ENCODE assay signal across 15 cellular contexts in genomic region chr18:31243740-31244512, GRCh38.
DNase-seq lines count a peak whose midpoint lies in the region; ATAC-seq, FAIRE-seq and TF ChIP-seq lines count a peak whose summit lies in the region.
"Had no signal": no experiment of that assay in that cellular context is flagged by ENCODE, and none has a peak within 500 bp of the region (broad histone marks: within the 10 kb centered on the region; RNA-seq: fewer than 3 reads in every experiment).

No MANE protein-coding gene starts in this region.

- FAIRE-seq in HepG2 (lab: Jason Lieb, UNC) (peak; percentile 98), small intestine (lab: Jason Lieb, UNC) (no peak)
- FAIRE-seq: GM19239 had no signal

- POLR2A ChIA-PET in HepG2 (lab: Yijun Ruan, JAX): interaction anchor here (0.7 to 5.2 kb wide), 18 partner anchors 8 to 268 kb away, joined by 3 to 50 read pairs (median 4); partner anchors contain the start of gene DSC2

- WGBS in HUES64: 81% methylated on average over 11 of the region's 11 CpGs
- under 1% methylated on average over 7 of the region's 11 CpGs for WGBS in HepG2 (ENCODE audit: low lambda C conversion rate)
- 17 to 50% (median 30%) methylated on average over 11 of the region's 11 CpGs for WGBS in small intestine, 3 donors

- H3K9ac ChIP-seq in HUES64 (ENCODE audit: low read depth, low read length): peak overlapping the region; percentile 37; the same call in 1 of the 2 replicates
- peak overlapping the region; percentile 88 for H3K9ac ChIP-seq in HepG2 (ENCODE audit: insufficient read depth, low read depth, low read length)
- H3K9ac ChIP-seq: BLaER1 had no signal

- BruUV-seq in HepG2 (replicated peaks; lab: Mats Ljungman, UMichigan): TSS peak; percentile 95

- CTCF ChIA-PET in HepG2 (lab: Yijun Ruan, JAX; ENCODE audit: low intra/inter-chr PET ratio, low total read pairs): no interaction called here

- H3K36me3 Mint-ChIP-seq in endothelial cell (ENCODE audit: low read depth, unreplicated experiment) (no peaks in the 10 kb centered on the region), immature natural killer cell (no peaks in the 10 kb centered on the region)
- H3K36me3 Mint-ChIP-seq in activated T-cell treated with anti-CD3 and anti-CD28 coated beads, Interleukin-2, amount 50 U/mL, for 72 hours (ENCODE audit: insufficient read depth in 2 of 2): no peaks in the 10 kb centered on the region

- H3K27ac ChIP-seq in HUES64 (ENCODE audit: low read depth, low read length) (peak overlapping the region; percentile 56), HepG2 (ENCODE audit: extremely low read length, insufficient read depth, low read length) (peak overlapping the region; percentile 94), small intestine (ENCODE audit: low read depth in 1 of 2, low read length in 1 of 2) (peak overlapping the region; percentile 51 to 77)
- H3K27ac ChIP-seq: BLaER1 had no signal

- TF ChIP-seq EP300 in HepG2 (IDR thresholded peaks at IDR 0.05; ENCODE audit: low read depth in 2 of 2, low read length in 2 of 2) (peak in 1 of 2 experiments; percentile 86; a peak in 2 of 4 replicates), HepG2 (CRISPR knock-in tag; IDR thresholded peaks at IDR 0.05; ENCODE audit: borderline replicate concordance) (peak; percentile 62; the same call in 1 of the 2 replicates)

- intact Hi-C loops in HepG2 (cut with micrococcal nuclease; ENCODE audit: unreplicated experiment): loop anchor here (1.0 to 5.0 kb wide), 6 partner anchors 35 to 272 kb away; no protein-coding TSS in a partner anchor

- peaks cover 45% of the 10 kb centered on the region for H3K4me1 Mint-ChIP-seq in endothelial cell (ENCODE audit: unreplicated experiment)
- no peaks in the 10 kb centered on the region for H3K4me1 Mint-ChIP-seq in immature natural killer cell
- H3K4me1 Mint-ChIP-seq in activated T-cell treated with anti-CD3 and anti-CD28 coated beads, Interleukin-2, amount 50 U/mL, for 72 hours (ENCODE audit: low read depth): no peaks in the 10 kb centered on the region

- in situ Hi-C loops in HepG2 (cut with HindIII; ENCODE audit: extremely low pct_ligation_motif_present, low pct_unique_long_range_greater_than_20kb): loop anchor here (5.0 kb wide), 1 partner anchor 142 kb away; the partner anchor contains the start of gene DSC2

- DNase-seq in endothelial cell (ENCODE audit: low spot score) (peak; percentile 34), HepG2 (ENCODE audit: low spot score) (peak; percentile 97), small intestine (peak; percentile 73), immature natural killer cell (no peak), ureter (ENCODE audit: low spot score) (no peak)
- no peak for DNase-seq in activated T-cell treated with anti-CD3 and anti-CD28 coated beads, Interleukin-2, amount 50 U/mL, for 72 hours
- DNase-seq: DND-41, hypothalamus, NCI-H187 treated with DMSO at 0.1 percent for 48 hours, NCI-H524 had no signal

- TF ChIP-seq POLR2A in HepG2 (IDR thresholded peaks at IDR 0.05; ENCODE audit: insufficient read depth in 1 of 2, low read depth in 2 of 2, low read length in 2 of 2): peak; percentile 60 to 84

- H3K36me3 ChIP-seq in HUES64 (ENCODE audit: insufficient read depth, low read length): no peaks in the 10 kb centered on the region
- H3K36me3 ChIP-seq in HepG2 (replicated peaks in 1 of 2; ENCODE audit: control insufficient read depth in 1 of 2, insufficient read depth in 2 of 2, low read length in 2 of 2): no peaks in the 10 kb centered on the region
- H3K36me3 ChIP-seq in small intestine (ENCODE audit: control insufficient read depth in 2 of 2, insufficient read depth in 2 of 2, low read length in 2 of 2): no peaks in the 10 kb centered on the region
- H3K36me3 ChIP-seq: BLaER1 had no signal

- no peak overlapping the region for H3K4me3 ChIP-seq in HUES64 (ENCODE audit: low read length)
- H3K4me3 ChIP-seq in HepG2 (replicated peaks in 1 of 3; ENCODE audit: insufficient read depth in 1 of 3, low read depth in 2 of 3, low read length in 3 of 3): peak overlapping the region; percentile 37 to 66 (median 49)
- peak overlapping the region in 1 of 2 donors; percentile 5 for H3K4me3 ChIP-seq in small intestine (ENCODE audit: low read depth in 1 of 2, low read length in 2 of 2)
- H3K4me3 ChIP-seq: BLaER1 had no signal

- no peak overlapping the region for H2AFZ ChIP-seq in HepG2 (ENCODE audit: low read length)

- peak overlapping the region; percentile 22 for H3K4me3 Mint-ChIP-seq in endothelial cell (ENCODE audit: unreplicated experiment)
- no peak overlapping the region for H3K4me3 Mint-ChIP-seq in immature natural killer cell
- H3K4me3 Mint-ChIP-seq in activated T-cell treated with anti-CD3 and anti-CD28 coated beads, Interleukin-2, amount 50 U/mL, for 72 hours: no peak overlapping the region
- H3K4me3 Mint-ChIP-seq: T-helper 2 cell treated with Interferon-gamma antibody and Interleukin-4, amounts not matched to agents 5 μg/mL and 100 μg/mL, for 36 hours had no signal

- peaks cover 55% of the 10 kb centered on the region for H3K4me1 ChIP-seq in HUES64 (ENCODE audit: insufficient read depth, low read length)
- peaks cover 67% of the 10 kb centered on the region for H3K4me1 ChIP-seq in HepG2 (ENCODE audit: insufficient read depth, low read length)
- peaks cover 0 to 5% of the 10 kb centered on the region in 2 donors for H3K4me1 ChIP-seq in small intestine (ENCODE audit: control insufficient read depth in 2 of 2, insufficient read depth in 1 of 2, low read depth in 1 of 2, low read length in 1 of 2)
- H3K4me1 ChIP-seq: BLaER1 had no signal

- peak overlapping the region; percentile 82 for H3K4me2 ChIP-seq in HepG2 (ENCODE audit: low read depth, low read length)
- H3K4me2 ChIP-seq: BLaER1 had no signal

- H3K27ac Mint-ChIP-seq in endothelial cell (ENCODE audit: unreplicated experiment) (peak overlapping the region; percentile 99), immature natural killer cell (no peak overlapping the region)
- H3K27ac Mint-ChIP-seq in activated T-cell treated with anti-CD3 and anti-CD28 coated beads, Interleukin-2, amount 50 U/mL, for 72 hours: no peak overlapping the region
- H3K27ac Mint-ChIP-seq: T-helper 2 cell treated with Interferon-gamma antibody and Interleukin-4, amounts not matched to agents 5 μg/mL and 100 μg/mL, for 36 hours had no signal

- H3K9me3 Mint-ChIP-seq in endothelial cell (ENCODE audit: unreplicated experiment): no peaks in the 10 kb centered on the region
- peaks cover 0 to 31% (median 7%) of the 10 kb centered on the region in 6 donors for H3K9me3 Mint-ChIP-seq in immature natural killer cell
- H3K9me3 Mint-ChIP-seq in activated T-cell treated with anti-CD3 and anti-CD28 coated beads, Interleukin-2, amount 50 U/mL, for 72 hours: peaks cover 0 to 4% of the 10 kb centered on the region in 2 donors

- no peak; the same call in 1 of the 2 replicates for TF ChIP-seq RAD21 in HepG2 (CRISPR knock-in tag; IDR thresholded peaks at IDR 0.05)

- peak; percentile 91 for ATAC-seq in HepG2
- ATAC-seq in HG02852 (IDR thresholded peaks at IDR 0.05; ENCODE audit: unreplicated experiment): no peak
- ATAC-seq in activated T-cell treated with anti-CD3 and anti-CD28 coated beads, Interleukin-2, amount 50 U/mL, for 72 hours (replicated peaks in 1 of 2): no peak

- H3K79me2 ChIP-seq in HepG2 (ENCODE audit: insufficient read depth, low read length): no peaks in the 10 kb centered on the region

- no peak for TF ChIP-seq CTCF in endothelial cell (IDR thresholded peaks at IDR 0.05; ENCODE audit: unreplicated experiment)
- TF ChIP-seq CTCF in HepG2 (CRISPR knock-in tag; IDR thresholded peaks at IDR 0.05): peak; percentile 45

- no peaks in the 10 kb centered on the region for H3K9me3 ChIP-seq in HUES64 (ENCODE audit: insufficient read depth, low read depth, low read length)
- H3K9me3 ChIP-seq in HepG2 (ENCODE audit: low read length): no peaks in the 10 kb centered on the region
- no peaks in the 10 kb centered on the region for H3K9me3 ChIP-seq in small intestine (ENCODE audit: control insufficient read depth, low read depth)
- H3K9me3 ChIP-seq: BLaER1 had no signal

- H4K20me1 ChIP-seq in HepG2 (ENCODE audit: insufficient read depth, low read length): no peaks in the 10 kb centered on the region
- H4K20me1 ChIP-seq: BLaER1 had no signal

- no peaks in the 10 kb centered on the region for H3K27me3 ChIP-seq in HUES64 (ENCODE audit: insufficient read depth, low read length)
- H3K27me3 ChIP-seq in HepG2 (ENCODE audit: control insufficient read depth in 1 of 2, insufficient read depth in 2 of 2, low read length in 2 of 2): no peaks in the 10 kb centered on the region
- no peaks in the 10 kb centered on the region for H3K27me3 ChIP-seq in small intestine (ENCODE audit: control insufficient read depth in 2 of 2, insufficient read depth in 2 of 2, low read length in 2 of 2)
- H3K27me3 ChIP-seq: BLaER1 had no signal

- H3K27me3 Mint-ChIP-seq in endothelial cell (ENCODE audit: unreplicated experiment): peaks cover 12% of the 10 kb centered on the region
- peaks cover 0 to 1% (median 0%) of the 10 kb centered on the region in 3 donors for H3K27me3 Mint-ChIP-seq in immature natural killer cell (ENCODE audit: low read depth in 3 of 3)
- H3K27me3 Mint-ChIP-seq in activated T-cell treated with anti-CD3 and anti-CD28 coated beads, Interleukin-2, amount 50 U/mL, for 72 hours (ENCODE audit: low read depth): no peaks in the 10 kb centered on the region

TF ChIP-seq in HepG2, 621 proteins besides CTCF, POLR2A, EP300 and RAD21 (continues in another document):
- TF ChIP-seq USF2 (IDR thresholded peaks at IDR 0.05; ENCODE audit: low read depth, low read length): no peak
- TF ChIP-seq USF2 (CRISPR knock-in tag; IDR thresholded peaks at IDR 0.05; ENCODE audit: borderline replicate concordance): no peak
- peak; percentile 21; the same call in 1 of the 2 replicates for TF ChIP-seq DR1 (CRISPR knock-in tag; IDR thresholded peaks at IDR 0.05)
- TF ChIP-seq ZFP1 (CRISPR knock-in tag; IDR thresholded peaks at IDR 0.05): peak; percentile 42; the same call in 1 of the 2 replicates
- no peak for TF ChIP-seq RNF2 (conservative IDR thresholded peaks at IDR 0.05; ENCODE audit: low read depth)

Comparison
In these comparisons a context has a peak if more than half of its experiments do, and no peak if none do; other contexts are left out.
1. DNase-seq: peak in endothelial cell (single experiment), HepG2 (single experiment) and small intestine (single experiment); none in immature natural killer cell (0 of 3), ureter (single experiment) and activated T-cell treated with anti-CD3 and anti-CD28 coated beads, Interleukin-2, amount 50 U/mL, for 72 hours (0 of 2).
2. Peak in every context shown above with its lines, with median percentiles within 50 percentile points of each other: H3K27ac ChIP-seq.